Comparison of ENCODE assay signal across 8 cellular contexts in genomic region chr1:39738622-39739366, GRCh38. TPM values are rescaled to one million over a fixed set of nuclear protein-coding genes. Genes with fewer than 3 reads are reported as not detected.
DNase-seq lines count a peak whose midpoint lies in the region; ATAC-seq and TF ChIP-seq lines count a peak whose summit lies in the region.

Gene PPIE (plus strand): TSS chr1:39738882. CDS start chr1:39738901, 19 bp downstream.

- TF ChIP-seq CTCF in esophagus squamous epithelium (IDR thresholded peaks at IDR 0.05): no peak

- H3K9me3 Mint-ChIP-seq in activated T-cell treated with anti-CD3 and anti-CD28 coated beads, Interleukin-2, amount 50 U/mL, for 72 hours: peaks cover 1 to 2% of the 10 kb centered on the region in 2 donors

- peaks cover 0 to 20% (median 0%) of the 10 kb centered on the region in 4 donors for H3K27me3 ChIP-seq in esophagus squamous epithelium

- DNase-seq in COR-L47 (lab: John Stamatoyannopoulos, UW) (peak; percentile 97), RKO (ENCODE audit: low spot score) (peak; percentile 89), esophagus squamous epithelium (lab: John Stamatoyannopoulos, UW) (peak; percentile 91), myocyte (ENCODE audit: low read depth) (peak; percentile 93)
- peak; percentile 94 to 96 for DNase-seq in activated T-cell treated with anti-CD3 and anti-CD28 coated beads, Interleukin-2, amount 50 U/mL, for 72 hours
- peak; percentile 93 to 94 for DNase-seq in stimulated activated CD8-positive, alpha-beta memory T cell treated with anti-CD3 and anti-CD28 coated beads, Interleukin-7, amount 100 ng/mL, for 4 hours (ENCODE audit: low read depth in 2 of 2)

- WGBS in esophagus squamous epithelium, 2 donors: 0% methylated on average over 11 to 20 of the region's 52 CpGs

- H3K4me3 ChIP-seq in esophagus squamous epithelium: peak within 1 kb of the TSS; percentile 49 to 89 (median 81)

- intact Hi-C loops in esophagus squamous epithelium (cut with DNase I): no loop called here

- no peaks in the 10 kb centered on the region for H3K9me3 ChIP-seq in KOPT-K1 (ENCODE audit: insufficient read depth, low read length, poor library complexity, severe bottlenecking)
- no peaks in the 10 kb centered on the region for H3K9me3 ChIP-seq in esophagus squamous epithelium

- H3K36me3 Mint-ChIP-seq in activated T-cell treated with anti-CD3 and anti-CD28 coated beads, Interleukin-2, amount 50 U/mL, for 72 hours (ENCODE audit: insufficient read depth in 2 of 2): peaks cover 6 to 22% of the 10 kb centered on the region in 2 donors

- H3K4me1 ChIP-seq in esophagus squamous epithelium: peaks cover 6 to 24% (median 9%) of the 10 kb centered on the region in 3 donors

- H3K36me3 ChIP-seq in KOPT-K1 (ENCODE audit: insufficient read depth, low read length): peaks cover 37% of the 10 kb centered on the region
- H3K36me3 ChIP-seq in esophagus squamous epithelium: peaks cover 11 to 43% (median 19%) of the 10 kb centered on the region in 3 donors

- H3K27ac ChIP-seq in KOPT-K1 (ENCODE audit: low read depth, low read length, poor library complexity, severe bottlenecking) (peak within 1 kb of the TSS; percentile 75), esophagus squamous epithelium (peak within 1 kb of the TSS; percentile 80 to 87 (median 82))

- TF ChIP-seq POLR2A in esophagus squamous epithelium (IDR thresholded peaks at IDR 0.05): peak in 1 of 4 donors; percentile 31

- peaks cover 10% of the 10 kb centered on the region for H3K27me3 Mint-ChIP-seq in activated T-cell treated with anti-CD3 and anti-CD28 coated beads, Interleukin-2, amount 50 U/mL, for 72 hours (ENCODE audit: low read depth)

- peak; percentile 81 for ATAC-seq in GM21576 (IDR thresholded peaks at IDR 0.05; ENCODE audit: unreplicated experiment)
- peak; percentile 99 to 100 for ATAC-seq in activated T-cell treated with anti-CD3 and anti-CD28 coated beads, Interleukin-2, amount 50 U/mL, for 72 hours (replicated peaks in 1 of 2)

- H3K4me3 Mint-ChIP-seq in activated T-cell treated with anti-CD3 and anti-CD28 coated beads, Interleukin-2, amount 50 U/mL, for 72 hours: peak within 1 kb of the TSS; percentile 91 to 95

- H3K4me1 Mint-ChIP-seq in activated T-cell treated with anti-CD3 and anti-CD28 coated beads, Interleukin-2, amount 50 U/mL, for 72 hours (ENCODE audit: low read depth): peaks cover 53% of the 10 kb centered on the region

- H3K27ac Mint-ChIP-seq in activated T-cell treated with anti-CD3 and anti-CD28 coated beads, Interleukin-2, amount 50 U/mL, for 72 hours: peak within 1 kb of the TSS; percentile 93

RNA-seq across cellular contexts. Expression of gene PPIE, which starts in this region (rescaled TPM):
- 10 to 100 TPM; 47.3 to 54.6 TPM for total RNA-seq in activated T-cell treated with anti-CD3 and anti-CD28 coated beads, Interleukin-2, amount 50 U/mL, for 72 hours
- total RNA-seq in esophagus squamous epithelium (10 to 100 TPM; 13.7 to 37.1 (median 28.6) TPM), myocyte (29.8 and 31.9 TPM in 2 replicates)
- polyA plus RNA-seq in myocyte (2012): 49.0 TPM

Comparison
In these comparisons a context has a peak if more than half of its experiments do, and no peak if none do; other contexts are left out.
1. Peak in every context shown above with its lines: DNase-seq, ATAC-seq, H3K4me3 ChIP-seq and H3K27ac ChIP-seq.